ENCODE assay signal across 9 cellular contexts in genomic region chr11:44308923-44309482, GRCh38. TPM values are rescaled to one million over a fixed set of nuclear protein-coding genes. Genes with fewer than 3 reads are reported as not detected.
DNase-seq lines count a peak whose midpoint lies in the region; ATAC-seq and TF ChIP-seq lines count a peak whose summit lies in the region.
"Had no signal": no experiment of that assay in that cellular context is flagged by ENCODE, and none has a peak within 500 bp of the region (broad histone marks: within the 10 kb centered on the region; RNA-seq: fewer than 3 reads in every experiment).

No MANE protein-coding gene starts in this region.

- peak overlapping the region in 8 of 10 donors; percentile 50 to 72 (median 64) for H3K4me3 Mint-ChIP-seq in naive thymus-derived CD4-positive, alpha-beta T cell

- WGBS in heart right ventricle, 2 donors, result 11 to 13% methylated on average over 56 to 57 of the region's 57 CpGs
- WGBS in lower leg skin, 2 donors, result 15 to 21% methylated on average over 23 to 39 of the region's 57 CpGs

- POLR2A ChIA-PET in naive thymus-derived CD4-positive, alpha-beta T cell (lab: Charles Lee), result no interaction called here

- H3K9me3 ChIP-seq in heart right ventricle (no peaks in the 10 kb centered on the region), right atrium auricular region (no peaks in the 10 kb centered on the region), adipocyte (ENCODE audit: control insufficient read depth, low read length) (peaks cover 6% of the 10 kb centered on the region)
- no peaks in the 10 kb centered on the region for H3K9me3 ChIP-seq in naive thymus-derived CD4-positive, alpha-beta T cell (ENCODE audit: control insufficient read depth in 2 of 3, low read length in 3 of 3)

- DNase-seq in heart right ventricle (no peak), right atrium auricular region (ENCODE audit: low spot score) (no peak), adipocyte (ENCODE audit: low read depth) (no peak), lower leg skin (ENCODE audit: low spot score in 2 of 2) (no peak)
- DNase-seq in naive thymus-derived CD4-positive, alpha-beta T cell, result no peak
- DNase-seq: NCI-H1048 had no signal

- TF ChIP-seq CTCF in heart right ventricle (IDR thresholded peaks at IDR 0.05) (no peak), right atrium auricular region (IDR thresholded peaks at IDR 0.05) (no peak), lower leg skin (IDR thresholded peaks at IDR 0.05) (no peak)

- no peak overlapping the region for H3K27ac Mint-ChIP-seq in naive thymus-derived CD4-positive, alpha-beta T cell

- CTCF ChIA-PET in naive thymus-derived CD4-positive, alpha-beta T cell (lab: Charles Lee), result no interaction called here

- peaks cover 77 to 95% (median 81%) of the 10 kb centered on the region in 5 donors for H3K27me3 Mint-ChIP-seq in naive thymus-derived CD4-positive, alpha-beta T cell

- intact Hi-C loops in heart right ventricle (cut with DNase I) (no loop called here), lower leg skin (cut with DNase I; ENCODE audit: low total_unique reads) (no loop called here)
- intact Hi-C loops in naive thymus-derived CD4-positive, alpha-beta T cell (cut with micrococcal nuclease), result loop anchor here in 1 of 2 donors (10.0 kb wide), 1 partner anchor 214 kb away; the partner anchor contains the start of gene EXT2

- H3K36me3 Mint-ChIP-seq in naive thymus-derived CD4-positive, alpha-beta T cell, result peaks cover 0 to 9% (median 0%) of the 10 kb centered on the region in 5 donors

- no peak overlapping the region for H3K27ac ChIP-seq in heart right ventricle
- H3K27ac ChIP-seq in right atrium auricular region, result no peak overlapping the region
- no peak overlapping the region for H3K27ac ChIP-seq in naive thymus-derived CD4-positive, alpha-beta T cell (ENCODE audit: low read depth, low read length)

- no peak for ATAC-seq in heart right ventricle
- ATAC-seq in naive thymus-derived CD4-positive, alpha-beta T cell, result no peak
- ATAC-seq in GM18517 (IDR thresholded peaks at IDR 0.05; ENCODE audit: unreplicated experiment), result no peak
- ATAC-seq in HG03457 (IDR thresholded peaks at IDR 0.05; ENCODE audit: unreplicated experiment), result no peak
- ATAC-seq in GM18861 (IDR thresholded peaks at IDR 0.05; ENCODE audit: unreplicated experiment), result no peak

- H3K4me1 ChIP-seq in heart right ventricle, result peaks cover 17 to 52% (median 36%) of the 10 kb centered on the region in 9 donors
- peaks cover 0 to 40% of the 10 kb centered on the region in 2 donors for H3K4me1 ChIP-seq in right atrium auricular region
- peaks cover 8% of the 10 kb centered on the region for H3K4me1 ChIP-seq in adipocyte (ENCODE audit: control insufficient read depth, insufficient read depth, low read length)
- peaks cover 5% of the 10 kb centered on the region in 2 donors for H3K4me1 ChIP-seq in naive thymus-derived CD4-positive, alpha-beta T cell (ENCODE audit: control insufficient read depth in 2 of 2, insufficient read depth in 2 of 2, low read length in 2 of 2)

- H3K9me3 Mint-ChIP-seq in naive thymus-derived CD4-positive, alpha-beta T cell, result peaks cover 0 to 5% (median 0%) of the 10 kb centered on the region in 11 donors

- H3K27me3 ChIP-seq in heart right ventricle (peaks cover 56 to 100% (median 100%) of the 10 kb centered on the region in 7 donors), right atrium auricular region (peaks cover 59 to 72% of the 10 kb centered on the region in 2 donors), adipocyte (replicated peaks; ENCODE audit: control insufficient read depth, insufficient read depth, low read length) (peaks cover 81% of the 10 kb centered on the region)
- H3K27me3 ChIP-seq in naive thymus-derived CD4-positive, alpha-beta T cell (ENCODE audit: control insufficient read depth in 2 of 2, insufficient read depth in 2 of 2, low read length in 2 of 2), result peaks cover 3 to 6% of the 10 kb centered on the region in 2 donors

- no peak for TF ChIP-seq POLR2A in lower leg skin (IDR thresholded peaks at IDR 0.05)

- H3K9ac ChIP-seq in adipocyte (ENCODE audit: low read length), result no peak overlapping the region

- H3K4me3 ChIP-seq in heart right ventricle, result peak overlapping the region; percentile 34 to 58 (median 46)
- H3K4me3 ChIP-seq in right atrium auricular region, result peak overlapping the region in 1 of 2 donors; percentile 46
- peak overlapping the region; percentile 61 for H3K4me3 ChIP-seq in adipocyte (ENCODE audit: low read length)
- no peak overlapping the region for H3K4me3 ChIP-seq in naive thymus-derived CD4-positive, alpha-beta T cell (ENCODE audit: low read length)
- no peak overlapping the region for H3K4me3 ChIP-seq in lower leg skin (ENCODE audit: low read depth, poor library complexity, severe bottlenecking)

- peaks cover 18 to 40% (median 35%) of the 10 kb centered on the region in 7 donors for H3K4me1 Mint-ChIP-seq in naive thymus-derived CD4-positive, alpha-beta T cell

- H3K36me3 ChIP-seq in heart right ventricle (no peaks in the 10 kb centered on the region), right atrium auricular region (no peaks in the 10 kb centered on the region), adipocyte (ENCODE audit: control insufficient read depth, insufficient read depth, low read length, severe bottlenecking) (no peaks in the 10 kb centered on the region)
- no peaks in the 10 kb centered on the region for H3K36me3 ChIP-seq in naive thymus-derived CD4-positive, alpha-beta T cell (ENCODE audit: control insufficient read depth in 2 of 3, insufficient read depth in 3 of 3, low read length in 3 of 3)

RNA-seq across cellular contexts. Expression of gene ALX4, which starts 0.9 kb away (rescaled TPM):
- total RNA-seq in heart right ventricle (under 1 TPM in 5 of 10 donors, not detected in 5; 0.05 to 0.07 (median 0.06) TPM), right atrium auricular region (under 1 TPM in 1 of 2 donors, not detected in 1; 0.07 TPM), lower leg skin (1 to 10 TPM in 1 of 4 donors, under 1 TPM in 2, not detected in 1; 0.04 to 1.7 (median 0.96) TPM)
- under 1 TPM; 0.01 to 0.07 TPM for polyA plus RNA-seq in heart right ventricle
- total RNA-seq in naive thymus-derived CD4-positive, alpha-beta T cell, result not detected
- polyA plus RNA-seq in naive thymus-derived CD4-positive, alpha-beta T cell, result under 1 TPM in 1 of 2 donors, not detected in 1; 0.04 TPM

Comparison
In these comparisons a context has a peak if more than half of its experiments do, and no peak if none do; other contexts are left out.
1. H3K4me3 ChIP-seq: peak in heart right ventricle (10 of 10) and adipocyte (single experiment); none in naive thymus-derived CD4-positive, alpha-beta T cell (single experiment) and lower leg skin (single experiment).